In genomic region chr19:13044160-13044853, GRCh38 we compare ENCODE assay signal across 1 cellular context.
TF ChIP-seq lines count a peak whose summit lies in the region.

No MANE protein-coding gene starts in this region.

TF ChIP-seq in GM12878, 131 proteins besides CTCF, POLR2A, EP300 and RAD21:
- no peak for TF ChIP-seq SMARCA5 (IDR thresholded peaks at IDR 0.05)
- peak; percentile 24; the same call in 1 of the 2 replicates for TF ChIP-seq MTA2 (IDR thresholded peaks at IDR 0.05; ENCODE audit: low read depth)
